Comparison of ENCODE assay signal across 8 cellular contexts in genomic region chr7:116952640-116953371, GRCh38. TPM values are rescaled to one million over a fixed set of nuclear protein-coding genes. Genes with fewer than 3 reads are reported as not detected.
DNase-seq lines count a peak whose midpoint lies in the region; ATAC-seq lines count a peak whose summit lies in the region.

No MANE protein-coding gene starts in this region.

- H3K9me3 Mint-ChIP-seq in activated naive CD8-positive, alpha-beta T cell treated with anti-CD3 and anti-CD28 coated beads, Interleukin-2, amount 10 ng/mL, durations not matched to agents 7 days and 5 days, result no peaks in the 10 kb centered on the region

- H3K27me3 Mint-ChIP-seq in activated naive CD8-positive, alpha-beta T cell treated with anti-CD3 and anti-CD28 coated beads, Interleukin-2, amount 10 ng/mL, durations not matched to agents 7 days and 5 days, result peaks cover 7% of the 10 kb centered on the region

- H3K27ac Mint-ChIP-seq in activated naive CD8-positive, alpha-beta T cell treated with anti-CD3 and anti-CD28 coated beads, Interleukin-2, amount 10 ng/mL, durations not matched to agents 7 days and 5 days, result peak overlapping the region; percentile 44

- POLR2A ChIA-PET in activated naive CD8-positive, alpha-beta T cell treated with anti-CD3 and anti-CD28 coated beads, Interleukin-2, amount 10 ng/mL, durations not matched to agents 7 days and 5 days (lab: Charles Lee), result interaction anchor here (0.6 kb wide), 1 partner anchor 742 kb away, joined by 3 read pairs; the partner anchor contains the start of gene TES

- ATAC-seq in HG02884 (IDR thresholded peaks at IDR 0.05; ENCODE audit: unreplicated experiment), result peak; percentile 16
- ATAC-seq in activated naive CD8-positive, alpha-beta T cell treated with anti-CD3 and anti-CD28 coated beads, Interleukin-2, amount 10 ng/mL, durations not matched to agents 7 days and 5 days (ENCODE audit: low read depth), result no peak
- no peak for ATAC-seq in left ventricle myocardium superior

- DNase-seq in SIG-M5 treated with dmso at 0.1 percent for 504 hours (lab: John Stamatoyannopoulos, UW; ENCODE audit: unreplicated experiment), result peak; percentile 77
- DNase-seq in SIG-M5 (lab: John Stamatoyannopoulos, UW), result no peak
- DNase-seq in NCI-H345 (lab: John Stamatoyannopoulos, UW), result peak; percentile 70
- no peak for DNase-seq in activated naive CD8-positive, alpha-beta T cell treated with anti-CD3 and anti-CD28 coated beads, Interleukin-2, amount 10 ng/mL, durations not matched to agents 7 days and 5 days
- DNase-seq in left ventricle myocardium superior, result peak; percentile 77
- peak; percentile 45 for DNase-seq in pons (ENCODE audit: low spot score)
- DNase-seq in NCI-H1048 (lab: John Stamatoyannopoulos, UW), result no peak

- H3K4me3 Mint-ChIP-seq in activated naive CD8-positive, alpha-beta T cell treated with anti-CD3 and anti-CD28 coated beads, Interleukin-2, amount 10 ng/mL, durations not matched to agents 7 days and 5 days, result peak overlapping the region; percentile 80

- peaks cover 17% of the 10 kb centered on the region for H3K4me1 Mint-ChIP-seq in activated naive CD8-positive, alpha-beta T cell treated with anti-CD3 and anti-CD28 coated beads, Interleukin-2, amount 10 ng/mL, durations not matched to agents 7 days and 5 days

- H3K36me3 Mint-ChIP-seq in activated naive CD8-positive, alpha-beta T cell treated with anti-CD3 and anti-CD28 coated beads, Interleukin-2, amount 10 ng/mL, durations not matched to agents 7 days and 5 days, result no peaks in the 10 kb centered on the region

- intact Hi-C loops in left ventricle myocardium superior (cut with micrococcal nuclease), result no loop called here

RNA-seq across cellular contexts. Expression of gene ST7, which starts 0.5 kb away (rescaled TPM):
- 1 to 10 TPM; 4.6 to 5.6 TPM for total RNA-seq in activated naive CD8-positive, alpha-beta T cell treated with anti-CD3 and anti-CD28 coated beads, Interleukin-2, amount 10 ng/mL, durations not matched to agents 7 days and 5 days
- total RNA-seq in left ventricle myocardium superior, result 31.4 TPM

Comparison
In these comparisons a context has a peak if more than half of its experiments do, and no peak if none do; other contexts are left out.
1. DNase-seq: peak in SIG-M5 treated with dmso at 0.1 percent for 504 hours (single experiment), NCI-H345 (single experiment), left ventricle myocardium superior (single experiment) and pons (single experiment); none in SIG-M5 (single experiment), activated naive CD8-positive, alpha-beta T cell treated with anti-CD3 and anti-CD28 coated beads, Interleukin-2, amount 10 ng/mL, durations not matched to agents 7 days and 5 days (single experiment) and NCI-H1048 (single experiment).